Comparison of ENCODE assay signal across 1 cellular context in the genomic region with DNA sequence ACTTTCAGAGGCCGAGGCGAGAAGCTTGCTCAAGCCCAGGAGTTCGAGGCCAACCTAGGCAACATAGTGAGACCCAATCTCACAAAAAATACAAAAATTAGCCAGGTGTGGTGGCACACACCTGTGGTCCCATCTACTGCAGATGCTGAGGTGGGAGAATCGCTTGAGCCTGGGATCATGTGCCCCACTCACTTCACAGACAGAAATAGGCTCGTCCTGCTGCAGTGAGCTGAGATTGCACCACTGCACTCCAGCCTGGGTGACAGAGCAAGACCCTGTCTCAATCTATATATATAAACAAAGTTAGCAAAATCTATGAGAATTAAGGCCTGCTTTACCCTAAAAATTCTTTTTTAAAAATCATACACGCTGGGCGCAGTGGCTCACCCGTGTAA.
TF ChIP-seq lines count a peak whose summit lies in the region.

No MANE protein-coding gene starts in this region.

TF ChIP-seq in K562, 482 proteins besides CTCF, POLR2A, EP300 and RAD21 (continued from another document):
- TF ChIP-seq, protein P1, sequence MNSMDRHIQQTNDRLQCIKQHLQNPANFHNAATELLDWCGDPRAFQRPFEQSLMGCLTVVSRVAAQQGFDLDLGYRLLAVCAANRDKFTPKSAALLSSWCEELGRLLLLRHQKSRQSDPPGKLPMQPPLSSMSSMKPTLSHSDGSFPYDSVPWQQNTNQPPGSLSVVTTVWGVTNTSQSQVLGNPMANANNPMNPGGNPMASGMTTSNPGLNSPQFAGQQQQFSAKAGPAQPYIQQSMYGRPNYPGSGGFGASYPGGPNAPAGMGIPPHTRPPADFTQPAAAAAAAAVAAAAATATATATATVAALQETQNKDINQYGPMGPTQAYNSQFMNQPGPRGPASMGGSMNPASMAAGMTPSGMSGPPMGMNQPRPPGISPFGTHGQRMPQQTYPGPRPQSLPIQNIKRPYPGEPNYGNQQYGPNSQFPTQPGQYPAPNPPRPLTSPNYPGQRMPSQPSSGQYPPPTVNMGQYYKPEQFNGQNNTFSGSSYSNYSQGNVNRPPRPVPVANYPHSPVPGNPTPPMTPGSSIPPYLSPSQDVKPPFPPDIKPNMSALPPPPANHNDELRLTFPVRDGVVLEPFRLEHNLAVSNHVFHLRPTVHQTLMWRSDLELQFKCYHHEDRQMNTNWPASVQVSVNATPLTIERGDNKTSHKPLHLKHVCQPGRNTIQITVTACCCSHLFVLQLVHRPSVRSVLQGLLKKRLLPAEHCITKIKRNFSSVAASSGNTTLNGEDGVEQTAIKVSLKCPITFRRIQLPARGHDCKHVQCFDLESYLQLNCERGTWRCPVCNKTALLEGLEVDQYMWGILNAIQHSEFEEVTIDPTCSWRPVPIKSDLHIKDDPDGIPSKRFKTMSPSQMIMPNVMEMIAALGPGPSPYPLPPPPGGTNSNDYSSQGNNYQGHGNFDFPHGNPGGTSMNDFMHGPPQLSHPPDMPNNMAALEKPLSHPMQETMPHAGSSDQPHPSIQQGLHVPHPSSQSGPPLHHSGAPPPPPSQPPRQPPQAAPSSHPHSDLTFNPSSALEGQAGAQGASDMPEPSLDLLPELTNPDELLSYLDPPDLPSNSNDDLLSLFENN (IDR thresholded peaks at IDR 0.05; ENCODE audit: low read depth in 2 of 2, low read length in 2 of 2), result no peak
- TF ChIP-seq PPARD (CRISPR knock-in tag; IDR thresholded peaks at IDR 0.05), result no peak
- TF ChIP-seq RBM34 (IDR thresholded peaks at IDR 0.05; ENCODE audit: borderline replicate concordance, insufficient read depth, low read length), result no peak
- TF ChIP-seq ZNF274 (IDR thresholded peaks at IDR 0.05; ENCODE audit: borderline replicate concordance, low read depth, low read length), result no peak
- TF ChIP-seq ZNF766 (CRISPR knock-in tag; conservative IDR thresholded peaks at IDR 0.05), result no peak
- TF ChIP-seq FOXK2 (conservative IDR thresholded peaks at IDR 0.05 in 1 of 2, IDR thresholded peaks at IDR 0.05 in 1 of 2; ENCODE audit: low read depth in 2 of 2), result no peak
- no peak for TF ChIP-seq ZNF717 (CRISPR knock-in tag; IDR thresholded peaks at IDR 0.05)
- TF ChIP-seq ZNF561 (CRISPR knock-in tag; conservative IDR thresholded peaks at IDR 0.05), result no peak
TF ChIP-seq in K562: peak in this region for 0.
